Comparison of ENCODE assay signal across 24 cellular contexts in the genomic region with DNA sequence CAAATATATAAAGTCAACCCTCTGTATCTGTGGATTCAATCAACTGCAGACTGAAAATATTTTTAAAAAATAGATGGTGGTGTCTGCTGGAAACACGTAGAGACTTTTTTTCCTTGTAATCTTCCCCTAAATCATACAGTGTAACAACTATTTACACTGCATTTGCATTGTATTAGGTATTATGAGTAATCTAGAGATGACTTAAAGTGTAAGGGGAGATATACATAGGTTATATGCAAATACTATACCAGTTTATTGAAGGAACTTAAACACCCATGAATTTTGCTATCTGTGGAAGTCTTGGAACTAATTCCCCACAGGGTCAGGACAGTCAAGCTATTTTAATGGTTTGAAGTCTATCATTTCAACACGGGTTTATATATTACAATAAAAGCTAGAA. TPM values are rescaled to one million over a fixed set of nuclear protein-coding genes. Genes with fewer than 3 reads are reported as not detected.
DNase-seq lines count a peak whose midpoint lies in the region; ATAC-seq and TF ChIP-seq lines count a peak whose summit lies in the region.
"Had no signal": no experiment of that assay in that cellular context is flagged by ENCODE, and none has a peak within 500 bp of the region (broad histone marks: within the 10 kb centered on the region; RNA-seq: fewer than 3 reads in every experiment).

No MANE protein-coding gene starts in this region.

- ATAC-seq in activated naive CD8-positive, alpha-beta T cell treated with anti-CD3 and anti-CD28 coated beads, Interleukin-2, amount 50 U/mL, for 24 hours, result peak; percentile 40
- ATAC-seq in HG02678 (IDR thresholded peaks at IDR 0.05; ENCODE audit: unreplicated experiment) (peak; percentile 61), HG03442 (IDR thresholded peaks at IDR 0.05; ENCODE audit: unreplicated experiment) (peak; percentile 85), HG02981 (IDR thresholded peaks at IDR 0.05; ENCODE audit: unreplicated experiment) (no peak), GM21367 (IDR thresholded peaks at IDR 0.05; ENCODE audit: unreplicated experiment) (no peak)
- ATAC-seq: activated CD8-positive, alpha-beta T cell treated with anti-CD3 and anti-CD28 coated beads for 36 hours; heart left ventricle; naive thymus-derived CD8-positive, alpha-beta T cell; stimulated activated effector memory CD8-positive, alpha-beta T cell treated with anti-CD3 and anti-CD28 coated beads, Interleukin-12 subunit alpha, Interleukin-12 subunit beta, amount 100 ng/mL, for 72 hours had no signal

- no peak for TF ChIP-seq CTCF in brain microvascular endothelial cell (IDR thresholded peaks at IDR 0.05; ENCODE audit: low read depth, low read length, missing control alignments)

- in situ Hi-C loops in brain microvascular endothelial cell (cut with HindIII; ENCODE audit: low pct_ligation_motif_present, low sequenced_read_pairs), result no loop called here

- CTCF ChIA-PET in activated naive CD4-positive, alpha-beta T cell treated with anti-CD3 and anti-CD28 coated beads, Interleukin-2, amount 10 ng/mL, durations not matched to agents 7 days and 5 days (lab: Charles Lee), result interaction anchor here (1.2 to 1.9 kb wide), 2 partner anchors 19 to 22 kb away, joined by 4 read pairs; no protein-coding TSS in a partner anchor

- H3K27me3 Mint-ChIP-seq in activated naive CD8-positive, alpha-beta T cell treated with anti-CD3 and anti-CD28 coated beads, Interleukin-2, amount 50 U/mL, for 24 hours, result no peaks in the 10 kb centered on the region
- no peaks in the 10 kb centered on the region for H3K27me3 Mint-ChIP-seq in activated naive CD8-positive, alpha-beta T cell treated with anti-CD3 and anti-CD28 coated beads for 36 hours
- no peaks in the 10 kb centered on the region for H3K27me3 Mint-ChIP-seq in activated naive CD4-positive, alpha-beta T cell treated with anti-CD3 and anti-CD28 coated beads, Interleukin-2, amount 10 ng/mL, durations not matched to agents 7 days and 5 days
- H3K27me3 Mint-ChIP-seq: activated CD8-positive, alpha-beta T cell treated with anti-CD3 and anti-CD28 coated beads for 36 hours; naive thymus-derived CD8-positive, alpha-beta T cell; progenitor cell of endocrine pancreas had no signal

- no peaks in the 10 kb centered on the region for H3K36me3 ChIP-seq in brain microvascular endothelial cell (replicated peaks)

- DNase-seq in activated naive CD8-positive, alpha-beta T cell treated with anti-CD3 and anti-CD28 coated beads, Interleukin-2, amount 50 U/mL, for 24 hours, result no peak
- DNase-seq in activated naive CD8-positive, alpha-beta T cell treated with anti-CD3 and anti-CD28 coated beads for 36 hours, result no peak
- no peak for DNase-seq in activated naive CD4-positive, alpha-beta T cell treated with anti-CD3 and anti-CD28 coated beads, Interleukin-2, amount 10 ng/mL, durations not matched to agents 7 days and 5 days
- no peak for DNase-seq in brain microvascular endothelial cell
- DNase-seq: activated CD8-positive, alpha-beta T cell treated with anti-CD3 and anti-CD28 coated beads for 36 hours; effector CD4-positive, alpha-beta T cell; heart left ventricle; naive thymus-derived CD8-positive, alpha-beta T cell; NCI-H1417 treated with DMSO at 0.1 percent for 48 hours; NCI-H226; trophoblast cell had no signal

- H3K4me3 Mint-ChIP-seq in activated naive CD8-positive, alpha-beta T cell treated with anti-CD3 and anti-CD28 coated beads, Interleukin-2, amount 50 U/mL, for 24 hours, result no peak overlapping the region
- no peak overlapping the region for H3K4me3 Mint-ChIP-seq in activated naive CD8-positive, alpha-beta T cell treated with anti-CD3 and anti-CD28 coated beads for 36 hours
- no peak overlapping the region for H3K4me3 Mint-ChIP-seq in activated naive CD4-positive, alpha-beta T cell treated with anti-CD3 and anti-CD28 coated beads, Interleukin-2, amount 10 ng/mL, durations not matched to agents 7 days and 5 days
- H3K4me3 Mint-ChIP-seq: activated CD8-positive, alpha-beta T cell treated with anti-CD3 and anti-CD28 coated beads for 36 hours; activated T-helper 1 cell treated with anti-CD3 and anti-CD28 coated beads, Interleukin-12 subunit alpha, Interleukin-12 subunit beta, Interleukin-2, Interleukin-4 antibody, amounts not matched to agents 30 ng/mL and 10 ng/mL and 1 ng/mL, durations not matched to agents 14 hours and 24 hours and 36 hours; naive thymus-derived CD8-positive, alpha-beta T cell; stimulated activated effector memory CD8-positive, alpha-beta T cell treated with anti-CD3 and anti-CD28 coated beads, Interleukin-12 subunit alpha, Interleukin-12 subunit beta, amount 100 ng/mL, for 72 hours had no signal

- no peaks in the 10 kb centered on the region for H3K27me3 ChIP-seq in brain microvascular endothelial cell (replicated peaks)
- H3K27me3 ChIP-seq: BLaER1, cardiac muscle cell, heart left ventricle had no signal

- H3K4me1 Mint-ChIP-seq in activated naive CD8-positive, alpha-beta T cell treated with anti-CD3 and anti-CD28 coated beads, Interleukin-2, amount 50 U/mL, for 24 hours, result peaks cover 41% of the 10 kb centered on the region
- H3K4me1 Mint-ChIP-seq in activated naive CD8-positive, alpha-beta T cell treated with anti-CD3 and anti-CD28 coated beads for 36 hours, result peaks cover 27% of the 10 kb centered on the region
- H3K4me1 Mint-ChIP-seq in activated naive CD4-positive, alpha-beta T cell treated with anti-CD3 and anti-CD28 coated beads, Interleukin-2, amount 10 ng/mL, durations not matched to agents 7 days and 5 days, result peaks cover 6% of the 10 kb centered on the region

- no peak overlapping the region for H3K27ac ChIP-seq in brain microvascular endothelial cell
- H3K27ac ChIP-seq: 22Rv1, BLaER1, cardiac muscle cell, heart left ventricle, KMS-11, VCaP had no signal

- H3K36me3 Mint-ChIP-seq in activated naive CD8-positive, alpha-beta T cell treated with anti-CD3 and anti-CD28 coated beads, Interleukin-2, amount 50 U/mL, for 24 hours (ENCODE audit: low read depth), result peaks cover 21% of the 10 kb centered on the region
- H3K36me3 Mint-ChIP-seq in activated naive CD8-positive, alpha-beta T cell treated with anti-CD3 and anti-CD28 coated beads for 36 hours, result peaks cover 17% of the 10 kb centered on the region
- peaks cover 18% of the 10 kb centered on the region for H3K36me3 Mint-ChIP-seq in activated naive CD4-positive, alpha-beta T cell treated with anti-CD3 and anti-CD28 coated beads, Interleukin-2, amount 10 ng/mL, durations not matched to agents 7 days and 5 days

- H3K4me3 ChIP-seq in brain microvascular endothelial cell (ENCODE audit: low read depth, low read length), result no peak overlapping the region
- H3K4me3 ChIP-seq: BLaER1, cardiac muscle cell, heart left ventricle, lung had no signal

- H3K9me3 Mint-ChIP-seq in activated naive CD8-positive, alpha-beta T cell treated with anti-CD3 and anti-CD28 coated beads, Interleukin-2, amount 50 U/mL, for 24 hours, result no peaks in the 10 kb centered on the region
- H3K9me3 Mint-ChIP-seq in activated naive CD8-positive, alpha-beta T cell treated with anti-CD3 and anti-CD28 coated beads for 36 hours, result no peaks in the 10 kb centered on the region
- no peaks in the 10 kb centered on the region for H3K9me3 Mint-ChIP-seq in activated naive CD4-positive, alpha-beta T cell treated with anti-CD3 and anti-CD28 coated beads, Interleukin-2, amount 10 ng/mL, durations not matched to agents 7 days and 5 days
- H3K9me3 Mint-ChIP-seq: activated CD8-positive, alpha-beta T cell treated with anti-CD3 and anti-CD28 coated beads for 36 hours; activated T-helper 1 cell treated with anti-CD3 and anti-CD28 coated beads, Interleukin-12 subunit alpha, Interleukin-12 subunit beta, Interleukin-2, Interleukin-4 antibody, amounts not matched to agents 30 ng/mL and 10 ng/mL and 1 ng/mL, durations not matched to agents 14 hours and 24 hours and 36 hours; naive thymus-derived CD8-positive, alpha-beta T cell; stimulated activated effector memory CD8-positive, alpha-beta T cell treated with anti-CD3 and anti-CD28 coated beads, Interleukin-12 subunit alpha, Interleukin-12 subunit beta, amount 100 ng/mL, for 72 hours had no signal

- H3K27ac Mint-ChIP-seq in activated naive CD8-positive, alpha-beta T cell treated with anti-CD3 and anti-CD28 coated beads, Interleukin-2, amount 50 U/mL, for 24 hours, result no peak overlapping the region
- no peak overlapping the region for H3K27ac Mint-ChIP-seq in activated naive CD8-positive, alpha-beta T cell treated with anti-CD3 and anti-CD28 coated beads for 36 hours
- H3K27ac Mint-ChIP-seq in activated naive CD4-positive, alpha-beta T cell treated with anti-CD3 and anti-CD28 coated beads, Interleukin-2, amount 10 ng/mL, durations not matched to agents 7 days and 5 days, result no peak overlapping the region
- H3K27ac Mint-ChIP-seq: activated CD8-positive, alpha-beta T cell treated with anti-CD3 and anti-CD28 coated beads for 36 hours; activated T-helper 1 cell treated with anti-CD3 and anti-CD28 coated beads, Interleukin-12 subunit alpha, Interleukin-12 subunit beta, Interleukin-2, Interleukin-4 antibody, amounts not matched to agents 30 ng/mL and 10 ng/mL and 1 ng/mL, durations not matched to agents 14 hours and 24 hours and 36 hours; stimulated activated effector memory CD8-positive, alpha-beta T cell treated with anti-CD3 and anti-CD28 coated beads, Interleukin-12 subunit alpha, Interleukin-12 subunit beta, amount 100 ng/mL, for 72 hours had no signal

RNA-seq across cellular contexts. Expression of a gene that starts 10.2 kb away (rescaled TPM):
- total RNA-seq in activated naive CD8-positive, alpha-beta T cell treated with anti-CD3 and anti-CD28 coated beads for 36 hours, result 100 to 1,000 TPM; 115 to 125 TPM

Comparison
In these comparisons a context has a peak if more than half of its experiments do, and no peak if none do; other contexts are left out.
1. ATAC-seq: peak in activated naive CD8-positive, alpha-beta T cell treated with anti-CD3 and anti-CD28 coated beads, Interleukin-2, amount 50 U/mL, for 24 hours (single experiment), HG02678 (single experiment) and HG03442 (single experiment); none in HG02981 (single experiment) and GM21367 (single experiment).